Comparison of ENCODE assay signal across 1 cellular context in genomic region chr4:21733894-21734630, GRCh38.
TF ChIP-seq lines count a peak whose summit lies in the region.

No MANE protein-coding gene starts in this region.

TF ChIP-seq in SK-N-SH, 30 proteins besides CTCF, POLR2A, EP300 and RAD21 (continued from another document):
- TF ChIP-seq USF1 (IDR thresholded peaks at IDR 0.05; ENCODE audit: borderline replicate concordance, low read depth), result no peak
- TF ChIP-seq PBX3 (IDR thresholded peaks at IDR 0.05), result peak; percentile 77
- no peak for TF ChIP-seq SIN3A (IDR thresholded peaks at IDR 0.05; ENCODE audit: borderline replicate concordance, low read depth, low read length)
- TF ChIP-seq FOSL2 (IDR thresholded peaks at IDR 0.05; ENCODE audit: borderline replicate concordance, low read depth), result no peak
- TF ChIP-seq TEAD4 (IDR thresholded peaks at IDR 0.05; ENCODE audit: borderline replicate concordance, insufficient read depth), result peak; percentile 78
- TF ChIP-seq RXRA (IDR thresholded peaks at IDR 0.05; ENCODE audit: borderline replicate concordance, low read depth), result no peak
- no peak for TF ChIP-seq EZH2phosphoT487 (IDR thresholded peaks at IDR 0.05; ENCODE audit: borderline replicate concordance, low read depth)
- peak; percentile 88 for TF ChIP-seq GATA2 (CRISPR knock-in tag; IDR thresholded peaks at IDR 0.05)
- no peak for TF ChIP-seq NFIC (IDR thresholded peaks at IDR 0.05; ENCODE audit: borderline replicate concordance)
- peak; percentile 88 for TF ChIP-seq CHD2 (IDR thresholded peaks at IDR 0.05; ENCODE audit: low read length, partially characterized antibody)
- TF ChIP-seq ZBTB33 (IDR thresholded peaks at IDR 0.05; ENCODE audit: borderline replicate concordance, low read depth), result no peak
- TF ChIP-seq MAX (IDR thresholded peaks at IDR 0.05; ENCODE audit: low read depth), result no peak
- no peak for TF ChIP-seq TAF1 (IDR thresholded peaks at IDR 0.05; ENCODE audit: borderline replicate concordance, low read depth, low read length)
- peak; percentile 93 for TF ChIP-seq TCF12 (IDR thresholded peaks at IDR 0.05)
- TF ChIP-seq RFX5 (IDR thresholded peaks at IDR 0.05; ENCODE audit: low read length), result no peak
- TF ChIP-seq MXI1 (IDR thresholded peaks at IDR 0.05; ENCODE audit: low read depth, low read length), result peak; percentile 44; the same call in 1 of the 2 replicates
TF ChIP-seq in SK-N-SH: peak in this region for 11.
